In genomic region chr2:237202288-237203030, GRCh38 we compare ENCODE assay signal across 18 cellular contexts.
DNase-seq lines count a peak whose midpoint lies in the region; TF ChIP-seq lines count a peak whose summit lies in the region.
"Had no signal": no experiment of that assay in that cellular context is flagged by ENCODE, and none has a peak within 500 bp of the region (broad histone marks: within the 10 kb centered on the region; RNA-seq: fewer than 3 reads in every experiment).

No MANE protein-coding gene starts in this region.

- H3K4me1 ChIP-seq in breast epithelium (peaks cover 11 to 14% of the 10 kb centered on the region in 2 donors), neuronal stem cell (ENCODE audit: control insufficient read depth in 2 of 2, insufficient read depth in 1 of 2, low read depth in 1 of 2, low read length in 2 of 2) (peaks cover 0 to 13% of the 10 kb centered on the region in 2 donors), uterus (peaks cover 0 to 10% of the 10 kb centered on the region in 2 donors)

- H3K4ac ChIP-seq in neuronal stem cell (ENCODE audit: low read length): no peak overlapping the region

- intact Hi-C loops in breast epithelium (cut with DNase I; ENCODE audit: low total_unique reads) (no loop called here), MCF 10A (cut with micrococcal nuclease) (no loop called here), uterus (cut with DNase I; ENCODE audit: low total_unique reads) (no loop called here)

- in situ Hi-C loops in brain microvascular endothelial cell (cut with HindIII; ENCODE audit: low pct_ligation_motif_present, low sequenced_read_pairs): no loop called here

- H2AK5ac ChIP-seq in neuronal stem cell (ENCODE audit: low read depth, low read length): no peak overlapping the region

- H2BK15ac ChIP-seq in neuronal stem cell (ENCODE audit: low read length): no peak overlapping the region

- H3K27ac ChIP-seq in breast epithelium: peak overlapping the region; percentile 53 to 86
- peak overlapping the region; percentile 78 for H3K27ac ChIP-seq in brain microvascular endothelial cell
- peak overlapping the region; percentile 25 for H3K27ac ChIP-seq in neuronal stem cell (replicated peaks; ENCODE audit: low read length)
- H3K27ac ChIP-seq in uterus: peak overlapping the region; percentile 50 to 51
- H3K27ac ChIP-seq: epithelial cell of prostate had no signal

- BruUV-seq in MCF 10A (replicated peaks; lab: Mats Ljungman, UMichigan): no TSS peak

- DNase-seq in breast epithelium (ENCODE audit: low spot score in 2 of 2) (no peak), MCF 10A (ENCODE audit: unreplicated experiment) (no peak), brain microvascular endothelial cell (no peak), neuronal stem cell (ENCODE audit: low spot score) (no peak), uterus (no peak), NCI-H1694 (lab: John Stamatoyannopoulos, UW) (no peak), NCI-H2171 treated with DMSO at 0.1 percent for 48 hours (lab: John Stamatoyannopoulos, UW) (no peak)
- DNase-seq in T-helper 2 cell treated with Interferon-gamma antibody and Interleukin-4, amounts not matched to agents 5 μg/mL and 100 μg/mL, for 36 hours (ENCODE audit: low spot score): no peak
- DNase-seq: activated CD4-positive, alpha-beta T cell treated with anti-CD3 and anti-CD28 coated beads for 1 hour; activated gamma-delta T cell; DND-41; Karpas-422; naive thymus-derived CD8-positive, alpha-beta T cell; NCI-H226; retina; SHP77; T-helper 2 cell had no signal

- H3K14ac ChIP-seq in neuronal stem cell (ENCODE audit: low read length): no peak overlapping the region

- TF ChIP-seq CTCF in breast epithelium (IDR thresholded peaks at IDR 0.05) (no peak), MCF 10A (IDR thresholded peaks at IDR 0.05; ENCODE audit: unreplicated experiment) (no peak), brain microvascular endothelial cell (IDR thresholded peaks at IDR 0.05; ENCODE audit: low read depth, low read length, missing control alignments) (no peak), uterus (IDR thresholded peaks at IDR 0.05) (no peak)

- peak overlapping the region; percentile 46 for H3K18ac ChIP-seq in neuronal stem cell (ENCODE audit: low read length)

- no peak overlapping the region for H2BK5ac ChIP-seq in neuronal stem cell (ENCODE audit: low read length)

- H3K23ac ChIP-seq in neuronal stem cell (ENCODE audit: low read depth, low read length, poor library complexity): no peak overlapping the region

- H3K4me3 ChIP-seq in breast epithelium: no peak overlapping the region
- no peak overlapping the region for H3K4me3 ChIP-seq in brain microvascular endothelial cell (ENCODE audit: low read depth, low read length)
- H3K4me3 ChIP-seq in neuronal stem cell (ENCODE audit: low read length in 2 of 2): no peak overlapping the region
- H3K4me3 ChIP-seq in uterus: no peak overlapping the region

- no peaks in the 10 kb centered on the region for H3K9me3 Mint-ChIP-seq in MCF 10A (ENCODE audit: unreplicated experiment)
- H3K9me3 Mint-ChIP-seq in T-helper 2 cell treated with Interferon-gamma antibody and Interleukin-4, amounts not matched to agents 5 μg/mL and 100 μg/mL, for 36 hours: no peaks in the 10 kb centered on the region
- H3K9me3 Mint-ChIP-seq: naive thymus-derived CD8-positive, alpha-beta T cell had no signal

- no peaks in the 10 kb centered on the region for H3K79me1 ChIP-seq in neuronal stem cell (ENCODE audit: low read depth, low read length)

- H3K9me3 ChIP-seq in breast epithelium (no peaks in the 10 kb centered on the region), neuronal stem cell (replicated peaks in 1 of 2; ENCODE audit: control insufficient read depth in 2 of 2, insufficient read depth in 1 of 2, low read depth in 1 of 2, low read length in 2 of 2) (no peaks in the 10 kb centered on the region), uterus (no peaks in the 10 kb centered on the region)

- no peak overlapping the region for H2BK120ac ChIP-seq in neuronal stem cell (ENCODE audit: low read depth, low read length)

- no peak overlapping the region for H4K8ac ChIP-seq in neuronal stem cell (ENCODE audit: low read depth, low read length)

- H2AFZ ChIP-seq in neuronal stem cell (ENCODE audit: low read length): peak overlapping the region; percentile 7

- no peak overlapping the region for H3K4me3 Mint-ChIP-seq in MCF 10A (ENCODE audit: unreplicated experiment)
- no peak overlapping the region for H3K4me3 Mint-ChIP-seq in T-helper 2 cell treated with Interferon-gamma antibody and Interleukin-4, amounts not matched to agents 5 μg/mL and 100 μg/mL, for 36 hours
- H3K4me3 Mint-ChIP-seq: naive thymus-derived CD8-positive, alpha-beta T cell had no signal

- H3K9ac ChIP-seq in neuronal stem cell (ENCODE audit: low read depth, low read length, poor library complexity): no peak overlapping the region

- H3K4me1 Mint-ChIP-seq in MCF 10A (ENCODE audit: insufficient read depth, unreplicated experiment): peaks cover 19% of the 10 kb centered on the region
- no peaks in the 10 kb centered on the region for H3K4me1 Mint-ChIP-seq in T-helper 2 cell treated with Interferon-gamma antibody and Interleukin-4, amounts not matched to agents 5 μg/mL and 100 μg/mL, for 36 hours (ENCODE audit: low read depth)
- H3K4me1 Mint-ChIP-seq: naive thymus-derived CD8-positive, alpha-beta T cell had no signal

- CTCF ChIA-PET in MCF 10A (lab: Yijun Ruan, JAX): interaction anchor here (1.1 to 1.2 kb wide), 2 partner anchors 10 to 207 kb away, joined by 3 to 4 read pairs; no protein-coding TSS in a partner anchor

- H3K36me3 ChIP-seq in breast epithelium (no peaks in the 10 kb centered on the region), brain microvascular endothelial cell (replicated peaks) (no peaks in the 10 kb centered on the region), neuronal stem cell (replicated peaks in 1 of 2; ENCODE audit: control insufficient read depth in 2 of 2, insufficient read depth in 2 of 2, low read length in 2 of 2) (no peaks in the 10 kb centered on the region), uterus (no peaks in the 10 kb centered on the region)

- H4K91ac ChIP-seq in neuronal stem cell (ENCODE audit: low read depth, low read length, poor library complexity): no peak overlapping the region

- POLR2A ChIA-PET in MCF 10A (lab: Yijun Ruan, JAX): interaction anchor here (0.5 to 1.4 kb wide), 6 partner anchors 11 to 207 kb away, joined by 3 to 5 read pairs (median 3); no protein-coding TSS in a partner anchor

- no CpG with 5 or more reads among the region's 13 CpGs for WGBS in neuronal stem cell (ENCODE audit: extremely low coverage in 2 of 2, insufficient read length in 2 of 2, insufficient replicate concordance in 1 of 2), 2 donors

- H3K4me2 ChIP-seq in neuronal stem cell (ENCODE audit: insufficient read depth, low read length, poor library complexity, severe bottlenecking): no peak overlapping the region

- H3K27me3 ChIP-seq in breast epithelium (no peaks in the 10 kb centered on the region), brain microvascular endothelial cell (replicated peaks) (no peaks in the 10 kb centered on the region), neuronal stem cell (ENCODE audit: control insufficient read depth in 3 of 3, insufficient read depth in 3 of 3, low read depth in 1 of 3, low read length in 3 of 3) (no peaks in the 10 kb centered on the region), uterus (no peaks in the 10 kb centered on the region)

- TF ChIP-seq POLR2A in breast epithelium (IDR thresholded peaks at IDR 0.05) (no peak), uterus (IDR thresholded peaks at IDR 0.05) (no peak)

- H3K36me3 Mint-ChIP-seq in MCF 10A (ENCODE audit: insufficient read depth, unreplicated experiment): peaks cover 6% of the 10 kb centered on the region
- H3K36me3 Mint-ChIP-seq in T-helper 2 cell treated with Interferon-gamma antibody and Interleukin-4, amounts not matched to agents 5 μg/mL and 100 μg/mL, for 36 hours (ENCODE audit: low read depth): no peaks in the 10 kb centered on the region
- H3K36me3 Mint-ChIP-seq: naive thymus-derived CD8-positive, alpha-beta T cell had no signal

- no peaks in the 10 kb centered on the region for H3K27me3 Mint-ChIP-seq in MCF 10A (ENCODE audit: insufficient read depth, unreplicated experiment)
- peaks cover 2% of the 10 kb centered on the region for H3K27me3 Mint-ChIP-seq in T-helper 2 cell treated with Interferon-gamma antibody and Interleukin-4, amounts not matched to agents 5 μg/mL and 100 μg/mL, for 36 hours (ENCODE audit: low read depth)

- H2BK12ac ChIP-seq in neuronal stem cell (ENCODE audit: low read length): no peak overlapping the region

- no peak overlapping the region for H3K27ac Mint-ChIP-seq in MCF 10A (ENCODE audit: low read depth, unreplicated experiment)
- H3K27ac Mint-ChIP-seq in T-helper 2 cell treated with Interferon-gamma antibody and Interleukin-4, amounts not matched to agents 5 μg/mL and 100 μg/mL, for 36 hours: no peak overlapping the region
- H3K27ac Mint-ChIP-seq: naive thymus-derived CD8-positive, alpha-beta T cell had no signal

Comparison
In these comparisons a context has a peak if more than half of its experiments do, and no peak if none do; other contexts are left out.
1. H3K27ac ChIP-seq: peak in every context shown above with its lines; median percentile 78 in brain microvascular endothelial cell; 70 in breast epithelium; 50 in uterus; 25 in neuronal stem cell.